10 cellular contexts compared by ENCODE assay signal in the genomic region with DNA sequence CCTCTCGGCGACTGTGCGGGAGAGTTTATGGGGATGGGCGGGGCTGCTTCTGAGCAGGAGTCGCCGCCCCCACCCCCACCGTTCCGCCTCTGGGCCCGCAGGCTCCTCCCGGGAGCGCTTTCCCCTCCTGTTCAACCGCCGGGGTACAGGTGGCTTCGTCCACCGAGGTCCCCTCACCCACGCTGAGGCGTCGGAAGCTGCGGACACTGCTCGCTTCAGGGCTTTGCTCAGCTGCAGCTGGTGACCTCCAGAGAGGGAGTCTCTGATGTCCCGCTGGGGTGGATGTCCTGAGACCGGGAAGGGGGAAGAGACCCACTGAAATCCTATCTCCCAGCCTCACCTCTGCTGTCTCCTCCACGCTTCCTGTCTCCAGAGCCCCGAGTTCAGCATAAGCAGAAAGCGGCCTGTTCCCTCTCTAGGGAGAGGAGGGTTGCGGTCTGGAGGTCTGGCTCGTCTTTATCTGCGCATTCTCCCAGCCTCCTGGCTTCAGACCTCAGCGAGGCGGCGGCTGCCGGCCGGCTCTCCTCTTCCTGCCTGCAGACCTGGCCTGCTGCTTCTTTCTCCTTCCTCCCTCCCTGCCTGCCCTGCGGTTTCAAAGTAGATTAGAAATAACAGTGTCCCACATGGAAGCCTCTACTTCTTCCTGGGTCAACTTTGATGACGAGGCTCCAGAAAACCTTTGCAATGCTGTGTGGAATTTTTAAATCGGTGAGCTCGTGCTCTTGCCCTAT. TPM values are rescaled to one million over a fixed set of nuclear protein-coding genes. Genes with fewer than 3 reads are reported as not detected.
A peak's percentile ranks its signal among the peaks of the same experiment; 100 is the strongest.
DNase-seq lines count a peak whose midpoint lies in the region; ATAC-seq and TF ChIP-seq lines count a peak whose summit lies in the region.
"Had no signal": no experiment of that assay in that cellular context is flagged by ENCODE, and none has a peak within 500 bp of the region (broad histone marks: within the 10 kb centered on the region; RNA-seq: fewer than 3 reads in every experiment).

No MANE protein-coding gene starts in this region.

- peak overlapping the region; percentile 52 for H3K4me3 Mint-ChIP-seq in activated CD8-positive, alpha-beta T cell treated with anti-CD3 and anti-CD28 coated beads for 36 hours
- peak overlapping the region; percentile 26 to 81 (median 67) for H3K4me3 Mint-ChIP-seq in immature natural killer cell

- H3K27me3 Mint-ChIP-seq in activated CD8-positive, alpha-beta T cell treated with anti-CD3 and anti-CD28 coated beads for 36 hours = peaks cover 40% of the 10 kb centered on the region
- peaks cover 8 to 42% (median 9%) of the 10 kb centered on the region in 3 donors for H3K27me3 Mint-ChIP-seq in immature natural killer cell (ENCODE audit: low read depth in 3 of 3)

- CTCF ChIA-PET in activated CD8-positive, alpha-beta T cell treated with anti-CD3 and anti-CD28 coated beads for 36 hours (lab: Charles Lee) = interaction anchor here (0.7 to 1.1 kb wide), 3 partner anchors 8 to 199 kb away, joined by 3 read pairs; no protein-coding TSS in a partner anchor

- intact Hi-C loops in activated CD8-positive, alpha-beta T cell treated with anti-CD3 and anti-CD28 coated beads for 36 hours (cut with micrococcal nuclease) = no loop called here
- intact Hi-C loops in vagina (cut with DNase I) = no loop called here

- peak overlapping the region; percentile 13 to 18 for H3K4me3 ChIP-seq in vagina
- H3K4me3 ChIP-seq: hepatocyte had no signal

- DNase-seq in stimulated activated CD4-positive, alpha-beta T cell treated with anti-CD3 and anti-CD28 coated beads, Interleukin-15, amount 100 ng/mL, for 24 hours = peak; percentile 25
- no peak for DNase-seq in stimulated activated CD4-positive, alpha-beta T cell treated with anti-CD3 and anti-CD28 coated beads, Interleukin-4, amount 100 ng/mL, for 24 hours
- no peak for DNase-seq in activated CD8-positive, alpha-beta T cell treated with anti-CD3 and anti-CD28 coated beads for 36 hours
- DNase-seq in immature natural killer cell (no peak), vagina (ENCODE audit: extremely low spot score in 2 of 2) (no peak), RKO (ENCODE audit: low spot score) (no peak)
- DNase-seq in stimulated activated CD4-positive, alpha-beta T cell treated with anti-CD3 and anti-CD28 coated beads, Interleukin-1b, Interleukin-23, amount 100 ng/mL, for 48 hours = no peak
- DNase-seq: activated CD4-positive, alpha-beta T cell treated with anti-CD3 and anti-CD28 coated beads for 1 hour had no signal

- H3K36me3 Mint-ChIP-seq in activated CD8-positive, alpha-beta T cell treated with anti-CD3 and anti-CD28 coated beads for 36 hours (ENCODE audit: low read depth) = no peaks in the 10 kb centered on the region
- no peaks in the 10 kb centered on the region for H3K36me3 Mint-ChIP-seq in immature natural killer cell

- no peaks in the 10 kb centered on the region for H3K9me3 Mint-ChIP-seq in activated CD8-positive, alpha-beta T cell treated with anti-CD3 and anti-CD28 coated beads for 36 hours
- peaks cover 0 to 2% (median 0%) of the 10 kb centered on the region in 6 donors for H3K9me3 Mint-ChIP-seq in immature natural killer cell

- H3K27me3 ChIP-seq in vagina = peaks cover 20% of the 10 kb centered on the region
- H3K27me3 ChIP-seq: hepatocyte had no signal

- no peak for TF ChIP-seq POLR2A in vagina (IDR thresholded peaks at IDR 0.05)

- no peak for TF ChIP-seq CTCF in activated CD8-positive, alpha-beta T cell treated with anti-CD3 and anti-CD28 coated beads for 36 hours (IDR thresholded peaks at IDR 0.05)
- TF ChIP-seq CTCF in vagina (IDR thresholded peaks at IDR 0.05) = no peak

- no peak overlapping the region for H3K27ac ChIP-seq in vagina
- H3K27ac ChIP-seq: hepatocyte had no signal

- H3K4me1 Mint-ChIP-seq in activated CD8-positive, alpha-beta T cell treated with anti-CD3 and anti-CD28 coated beads for 36 hours (ENCODE audit: low read depth) = peaks cover 10% of the 10 kb centered on the region
- peaks cover 18 to 22% of the 10 kb centered on the region in 2 donors for H3K4me1 Mint-ChIP-seq in immature natural killer cell

- peak; percentile 37 for ATAC-seq in activated CD8-positive, alpha-beta T cell treated with anti-CD3 and anti-CD28 coated beads for 36 hours
- no peak for ATAC-seq in GM19324 (IDR thresholded peaks at IDR 0.05; ENCODE audit: low FRiP score, unreplicated experiment)

- POLR2A ChIA-PET in activated CD8-positive, alpha-beta T cell treated with anti-CD3 and anti-CD28 coated beads for 36 hours (lab: Charles Lee) = no interaction called here

- no peaks in the 10 kb centered on the region for H3K9me3 ChIP-seq in vagina

- no peaks in the 10 kb centered on the region for H3K36me3 ChIP-seq in vagina

- H3K4me1 ChIP-seq in vagina = peaks cover 16% of the 10 kb centered on the region

- H3K27ac Mint-ChIP-seq in activated CD8-positive, alpha-beta T cell treated with anti-CD3 and anti-CD28 coated beads for 36 hours = no peak overlapping the region
- no peak overlapping the region for H3K27ac Mint-ChIP-seq in immature natural killer cell

RNA-seq across cellular contexts. Expression of a gene that starts 1.8 kb away (rescaled TPM):
- total RNA-seq in activated CD8-positive, alpha-beta T cell treated with anti-CD3 and anti-CD28 coated beads for 36 hours = under 1 TPM; 0.43 to 0.87 TPM
- 1 to 10 TPM in 1 of 3 donors, under 1 TPM in 1, not detected in 1; 0.18 to 1.5 TPM for polyA plus RNA-seq in immature natural killer cell
- total RNA-seq in vagina = 2.9 TPM

RNA-seq across cellular contexts. Expression of a gene that starts 36.4 kb away (rescaled TPM):
- total RNA-seq in activated CD8-positive, alpha-beta T cell treated with anti-CD3 and anti-CD28 coated beads for 36 hours = not detected
- polyA plus RNA-seq in immature natural killer cell = under 1 TPM in 2 of 3 donors, not detected in 1; 0.25 to 0.48 TPM
- not detected for total RNA-seq in vagina
- total RNA-seq: hepatocyte had no signal
